2 cellular contexts compared by ENCODE assay signal in the genomic region with DNA sequence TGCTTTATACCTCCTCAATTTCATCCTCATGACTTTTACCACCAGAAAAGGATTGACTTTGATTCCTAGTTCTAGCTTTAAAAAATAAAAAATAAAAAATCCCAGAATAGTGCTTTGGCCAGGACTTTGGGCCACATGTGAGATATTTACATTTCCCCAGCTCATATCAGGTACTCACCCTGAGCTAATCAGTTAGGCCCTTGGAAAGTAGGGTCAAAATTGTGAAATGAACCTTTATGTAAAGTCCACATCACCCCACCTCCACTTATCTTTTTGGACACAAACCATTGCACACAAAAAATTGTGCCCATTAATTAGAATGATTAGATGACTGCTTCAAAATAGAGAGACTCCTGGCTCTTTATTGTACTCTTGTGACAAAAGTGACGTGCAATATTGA.
TF ChIP-seq lines count a peak whose summit lies in the region.

No MANE protein-coding gene starts in this region.

TF ChIP-seq in WTC11, 78 proteins besides CTCF, POLR2A, EP300 and RAD21:
- TF ChIP-seq TCF7 (CRISPR knock-in tag; IDR thresholded peaks at IDR 0.05; ENCODE audit: low read depth) (no peak), TEAD4 (CRISPR knock-in tag; IDR thresholded peaks at IDR 0.05) (no peak), SP1 (CRISPR knock-in tag; conservative IDR thresholded peaks at IDR 0.05) (no peak)
TF ChIP-seq in WTC11: peak in this region for 0.

TF ChIP-seq in liver, 16 proteins besides CTCF, POLR2A, EP300 and RAD21:
- TF ChIP-seq SP1 (IDR thresholded peaks at IDR 0.05) (no peak), TAF1 (conservative IDR thresholded peaks at IDR 0.05) (no peak), RXRA (IDR thresholded peaks at IDR 0.05) (peak in 1 of 2 donors; percentile 43), HNF4A (conservative IDR thresholded peaks at IDR 0.05) (peak; percentile 36 to 52), NR2F2 (IDR thresholded peaks at IDR 0.05) (no peak), FOXA2 (IDR thresholded peaks at IDR 0.05) (no peak)
- TF ChIP-seq, protein P1, sequence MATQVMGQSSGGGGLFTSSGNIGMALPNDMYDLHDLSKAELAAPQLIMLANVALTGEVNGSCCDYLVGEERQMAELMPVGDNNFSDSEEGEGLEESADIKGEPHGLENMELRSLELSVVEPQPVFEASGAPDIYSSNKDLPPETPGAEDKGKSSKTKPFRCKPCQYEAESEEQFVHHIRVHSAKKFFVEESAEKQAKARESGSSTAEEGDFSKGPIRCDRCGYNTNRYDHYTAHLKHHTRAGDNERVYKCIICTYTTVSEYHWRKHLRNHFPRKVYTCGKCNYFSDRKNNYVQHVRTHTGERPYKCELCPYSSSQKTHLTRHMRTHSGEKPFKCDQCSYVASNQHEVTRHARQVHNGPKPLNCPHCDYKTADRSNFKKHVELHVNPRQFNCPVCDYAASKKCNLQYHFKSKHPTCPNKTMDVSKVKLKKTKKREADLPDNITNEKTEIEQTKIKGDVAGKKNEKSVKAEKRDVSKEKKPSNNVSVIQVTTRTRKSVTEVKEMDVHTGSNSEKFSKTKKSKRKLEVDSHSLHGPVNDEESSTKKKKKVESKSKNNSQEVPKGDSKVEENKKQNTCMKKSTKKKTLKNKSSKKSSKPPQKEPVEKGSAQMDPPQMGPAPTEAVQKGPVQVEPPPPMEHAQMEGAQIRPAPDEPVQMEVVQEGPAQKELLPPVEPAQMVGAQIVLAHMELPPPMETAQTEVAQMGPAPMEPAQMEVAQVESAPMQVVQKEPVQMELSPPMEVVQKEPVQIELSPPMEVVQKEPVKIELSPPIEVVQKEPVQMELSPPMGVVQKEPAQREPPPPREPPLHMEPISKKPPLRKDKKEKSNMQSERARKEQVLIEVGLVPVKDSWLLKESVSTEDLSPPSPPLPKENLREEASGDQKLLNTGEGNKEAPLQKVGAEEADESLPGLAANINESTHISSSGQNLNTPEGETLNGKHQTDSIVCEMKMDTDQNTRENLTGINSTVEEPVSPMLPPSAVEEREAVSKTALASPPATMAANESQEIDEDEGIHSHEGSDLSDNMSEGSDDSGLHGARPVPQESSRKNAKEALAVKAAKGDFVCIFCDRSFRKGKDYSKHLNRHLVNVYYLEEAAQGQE (IDR thresholded peaks at IDR 0.05), result no peak
